In the genomic region with DNA sequence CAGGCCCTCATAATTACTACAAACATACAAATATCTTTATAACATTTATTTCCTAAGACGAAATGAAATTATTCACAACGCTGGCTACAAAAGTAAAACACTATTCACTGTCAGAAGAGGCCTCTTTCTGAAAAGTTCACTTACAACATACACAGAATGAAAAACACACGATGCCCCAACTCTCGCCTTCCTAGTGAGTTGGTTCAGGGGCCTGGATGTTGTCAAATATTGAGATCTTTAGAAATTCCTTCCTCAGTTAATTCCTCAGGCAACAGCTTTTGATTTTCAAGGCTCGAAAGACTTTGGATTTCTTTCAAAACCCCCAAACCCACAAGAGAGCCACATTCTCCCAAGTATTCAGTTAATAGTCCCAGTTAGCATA, we compare ENCODE assay signal across 8 cellular contexts. TPM values are rescaled to one million over a fixed set of nuclear protein-coding genes. Genes with fewer than 3 reads are reported as not detected.
DNase-seq lines count a peak whose midpoint lies in the region; ATAC-seq and TF ChIP-seq lines count a peak whose summit lies in the region.

No MANE protein-coding gene starts in this region.

- H3K4me1 ChIP-seq in upper lobe of right lung = peaks cover 51% of the 10 kb centered on the region

- intact Hi-C loops in upper lobe of right lung (cut with DNase I) = no loop called here

- H3K27ac Mint-ChIP-seq in activated naive CD4-positive, alpha-beta T cell treated with anti-CD3 and anti-CD28 coated beads, Interleukin-2, amount 10 ng/mL, durations not matched to agents 7 days and 5 days = peak overlapping the region; percentile 62
- no peak overlapping the region for H3K27ac Mint-ChIP-seq in memory B cell

- no peaks in the 10 kb centered on the region for H3K27me3 ChIP-seq in brain microvascular endothelial cell (replicated peaks)
- H3K27me3 ChIP-seq in upper lobe of right lung = no peaks in the 10 kb centered on the region

- ATAC-seq in memory B cell (ENCODE audit: low read depth) (no peak), upper lobe of right lung (no peak), GM21367 (IDR thresholded peaks at IDR 0.05; ENCODE audit: unreplicated experiment) (no peak)

- H3K9me3 ChIP-seq in upper lobe of right lung = no peaks in the 10 kb centered on the region

- CTCF ChIA-PET in activated naive CD4-positive, alpha-beta T cell treated with anti-CD3 and anti-CD28 coated beads, Interleukin-2, amount 10 ng/mL, durations not matched to agents 7 days and 5 days (lab: Charles Lee) = interaction anchor here (0.7 to 1.2 kb wide), 4 partner anchors 9 to 76 kb away, joined by 3 to 5 read pairs (median 4); no protein-coding TSS in a partner anchor

- H3K4me3 ChIP-seq in brain microvascular endothelial cell (ENCODE audit: low read depth, low read length) (peak overlapping the region; percentile 60), upper lobe of right lung (peak overlapping the region; percentile 56)

- in situ Hi-C loops in brain microvascular endothelial cell (cut with HindIII; ENCODE audit: low pct_ligation_motif_present, low sequenced_read_pairs) = no loop called here

- H3K36me3 ChIP-seq in brain microvascular endothelial cell (replicated peaks) (peaks cover 16% of the 10 kb centered on the region), upper lobe of right lung (peaks cover 12% of the 10 kb centered on the region)

- no peaks in the 10 kb centered on the region for H3K36me3 Mint-ChIP-seq in activated naive CD4-positive, alpha-beta T cell treated with anti-CD3 and anti-CD28 coated beads, Interleukin-2, amount 10 ng/mL, durations not matched to agents 7 days and 5 days
- H3K36me3 Mint-ChIP-seq in memory B cell = peaks cover 3% of the 10 kb centered on the region

- H3K4me1 Mint-ChIP-seq in activated naive CD4-positive, alpha-beta T cell treated with anti-CD3 and anti-CD28 coated beads, Interleukin-2, amount 10 ng/mL, durations not matched to agents 7 days and 5 days = peaks cover 10% of the 10 kb centered on the region
- H3K4me1 Mint-ChIP-seq in memory B cell = peaks cover 7% of the 10 kb centered on the region

- no peaks in the 10 kb centered on the region for H3K9me3 Mint-ChIP-seq in activated naive CD4-positive, alpha-beta T cell treated with anti-CD3 and anti-CD28 coated beads, Interleukin-2, amount 10 ng/mL, durations not matched to agents 7 days and 5 days
- H3K9me3 Mint-ChIP-seq in memory B cell = peaks cover 2% of the 10 kb centered on the region

- H3K27me3 Mint-ChIP-seq in activated naive CD4-positive, alpha-beta T cell treated with anti-CD3 and anti-CD28 coated beads, Interleukin-2, amount 10 ng/mL, durations not matched to agents 7 days and 5 days = peaks cover 3% of the 10 kb centered on the region
- no peaks in the 10 kb centered on the region for H3K27me3 Mint-ChIP-seq in memory B cell

- peak overlapping the region; percentile 41 for H3K4me3 Mint-ChIP-seq in activated naive CD4-positive, alpha-beta T cell treated with anti-CD3 and anti-CD28 coated beads, Interleukin-2, amount 10 ng/mL, durations not matched to agents 7 days and 5 days
- peak overlapping the region; percentile 37 for H3K4me3 Mint-ChIP-seq in memory B cell

- DNase-seq in activated naive CD4-positive, alpha-beta T cell treated with anti-CD3 and anti-CD28 coated beads, Interleukin-2, amount 10 ng/mL, durations not matched to agents 7 days and 5 days = no peak
- no peak for DNase-seq in activated naive CD4-positive, alpha-beta T cell treated with Interleukin-2 at 50 U/mL for 16 hours
- DNase-seq in brain microvascular endothelial cell (no peak), memory B cell (ENCODE audit: low spot score in 2 of 2) (no peak), upper lobe of right lung (no peak), hepatic stellate cell (ENCODE audit: low spot score) (no peak), AG20443 (ENCODE audit: low spot score) (no peak)

- TF ChIP-seq CTCF in brain microvascular endothelial cell (IDR thresholded peaks at IDR 0.05; ENCODE audit: low read depth, low read length, missing control alignments) (no peak), upper lobe of right lung (IDR thresholded peaks at IDR 0.05) (no peak)

- H3K27ac ChIP-seq in brain microvascular endothelial cell (peak overlapping the region; percentile 91), upper lobe of right lung (peak overlapping the region; percentile 93)

RNA-seq across cellular contexts. Expression of a gene that starts 14.2 kb away (rescaled TPM):
- total RNA-seq in upper lobe of right lung = 13.6 TPM
